13 cellular contexts compared by ENCODE assay signal in genomic region chr4:11698846-11699590, GRCh38.
DNase-seq lines count a peak whose midpoint lies in the region; ATAC-seq and TF ChIP-seq lines count a peak whose summit lies in the region.
"Had no signal": no experiment of that assay in that cellular context is flagged by ENCODE, and none has a peak within 500 bp of the region (broad histone marks: within the 10 kb centered on the region; RNA-seq: fewer than 3 reads in every experiment).

No MANE protein-coding gene starts in this region.

- H3K27ac ChIP-seq in colonic mucosa: no peak overlapping the region
- H3K27ac ChIP-seq in MM.1S (ENCODE audit: low read length): no peak overlapping the region
- H3K27ac ChIP-seq: transverse colon had no signal

- TF ChIP-seq CTCF in astrocyte of the cerebellum (IDR thresholded peaks at IDR 0.05; ENCODE audit: low read depth, low read length, missing control alignments) (no peak), colonic mucosa (IDR thresholded peaks at IDR 0.05) (no peak), MM.1S (IDR thresholded peaks at IDR 0.05; ENCODE audit: low read length) (no peak)

- no peaks in the 10 kb centered on the region for H3K9me2 ChIP-seq in MM.1S (replicated peaks; ENCODE audit: insufficient read depth, low read length)

- H3K9me3 ChIP-seq in colonic mucosa (no peaks in the 10 kb centered on the region), MM.1S (replicated peaks; ENCODE audit: insufficient read depth, low read length) (no peaks in the 10 kb centered on the region)

- ATAC-seq in HG03442 (IDR thresholded peaks at IDR 0.05; ENCODE audit: unreplicated experiment): no peak

- H3K36me3 ChIP-seq in colonic mucosa: no peaks in the 10 kb centered on the region
- H3K36me3 ChIP-seq in MM.1S (replicated peaks; ENCODE audit: insufficient read depth, low read length): no peaks in the 10 kb centered on the region
- H3K36me3 ChIP-seq: transverse colon had no signal

- DNase-seq in A172 (ENCODE audit: low spot score) (peak; percentile 71), HT-29 (ENCODE audit: low spot score) (peak; percentile 44), astrocyte of the cerebellum (ENCODE audit: low read depth) (peak; percentile 32), head of caudate nucleus (peak in 25 of 42 donors; percentile 4 to 73 (median 23)), colonic mucosa (no peak), MM.1S (no peak)
- no peak for DNase-seq in activated CD4-positive, alpha-beta T cell treated with anti-CD3 and anti-CD28 coated beads for 48 hours
- DNase-seq: effector CD4-positive, alpha-beta T cell; NK-92 treated with Interleukin-12 subunit alpha and Interleukin-12 subunit beta, amount 100 ng/mL, for 24 hours; small intestine; T-helper 2 cell; transverse colon had no signal

- H3K4me3 ChIP-seq in astrocyte of the cerebellum (ENCODE audit: low read depth, low read length) (no peak overlapping the region), colonic mucosa (no peak overlapping the region), MM.1S (ENCODE audit: low read length) (no peak overlapping the region)
- H3K4me3 ChIP-seq: transverse colon had no signal

- H3K9ac ChIP-seq in colonic mucosa (ENCODE audit: low read depth in 2 of 2, low read length in 2 of 2) (no peak overlapping the region), MM.1S (ENCODE audit: low read length) (no peak overlapping the region)

- intact Hi-C loops in head of caudate nucleus (cut with DNase I) (no loop called here), colonic mucosa (cut with DNase I) (no loop called here)

- no peak overlapping the region for H2AFZ ChIP-seq in MM.1S (ENCODE audit: low read length)

- H3K79me2 ChIP-seq in MM.1S (ENCODE audit: low read length): no peaks in the 10 kb centered on the region

- no peak overlapping the region for H3K4me2 ChIP-seq in MM.1S (ENCODE audit: low read depth, low read length)

- H3K4me1 ChIP-seq in colonic mucosa (no peaks in the 10 kb centered on the region), MM.1S (ENCODE audit: low read length) (no peaks in the 10 kb centered on the region)
- H3K4me1 ChIP-seq: transverse colon had no signal

- H3F3A ChIP-seq in MM.1S (ENCODE audit: insufficient read depth, low read length): no peaks in the 10 kb centered on the region

- no peaks in the 10 kb centered on the region for H4K20me1 ChIP-seq in MM.1S (ENCODE audit: insufficient read depth, low read length)

- H3K27me3 ChIP-seq in colonic mucosa (no peaks in the 10 kb centered on the region), MM.1S (replicated peaks; ENCODE audit: insufficient read depth, low read length) (no peaks in the 10 kb centered on the region)
- H3K27me3 ChIP-seq: transverse colon had no signal

- in situ Hi-C loops in astrocyte of the cerebellum (cut with HindIII; ENCODE audit: low sequenced_read_pairs): no loop called here

Comparison
In these comparisons a context has a peak if more than half of its experiments do, and no peak if none do; other contexts are left out.
1. DNase-seq: peak in A172 (single experiment), HT-29 (single experiment), astrocyte of the cerebellum (single experiment) and head of caudate nucleus (25 of 42); none in colonic mucosa (single experiment), MM.1S (single experiment) and activated CD4-positive, alpha-beta T cell treated with anti-CD3 and anti-CD28 coated beads for 48 hours (single experiment).